In the genomic region with DNA sequence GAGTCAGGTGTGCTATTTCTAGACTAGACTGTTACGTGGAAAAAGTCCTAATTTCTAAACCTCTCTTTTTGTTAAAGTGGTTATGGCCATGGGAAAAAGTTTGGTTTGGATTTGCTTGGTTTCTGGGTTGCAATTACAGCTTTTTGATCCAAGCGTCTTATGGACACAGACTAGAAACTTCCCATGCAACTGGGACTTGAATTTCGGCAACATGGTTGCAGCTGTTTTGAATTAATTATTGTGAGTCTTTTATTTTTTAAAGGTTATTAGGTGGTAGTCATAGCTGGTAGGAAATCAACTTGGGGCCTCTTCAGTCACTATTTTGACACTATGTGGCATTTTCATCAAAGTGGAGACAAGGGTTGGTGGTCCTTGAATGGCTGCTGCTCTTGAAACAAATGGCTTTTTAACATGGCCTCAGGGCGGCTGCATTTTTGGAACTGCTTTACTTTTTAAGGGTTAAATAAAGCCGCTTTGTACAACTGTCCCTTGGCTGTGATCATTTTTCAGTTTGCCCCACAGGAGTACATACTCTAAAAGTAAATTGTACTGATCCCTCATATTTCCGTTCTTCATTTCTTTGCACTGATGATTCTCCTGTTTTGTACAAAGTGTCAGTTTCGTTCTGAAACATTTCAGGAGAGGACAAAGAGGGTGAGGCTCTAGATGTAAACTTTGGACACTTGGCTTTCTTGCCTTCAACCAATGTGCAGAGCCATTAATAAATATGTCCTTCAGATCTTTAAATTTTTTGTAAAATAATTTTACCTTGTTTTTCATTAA, we compare ENCODE assay signal across 15 cellular contexts. TPM values are rescaled to one million over a fixed set of nuclear protein-coding genes. Genes with fewer than 3 reads are reported as not detected.
DNase-seq lines count a peak whose midpoint lies in the region; ATAC-seq and TF ChIP-seq lines count a peak whose summit lies in the region.
"Had no signal": no experiment of that assay in that cellular context is flagged by ENCODE, and none has a peak within 500 bp of the region (broad histone marks: within the 10 kb centered on the region; RNA-seq: fewer than 3 reads in every experiment).

No MANE protein-coding gene starts in this region.

- H3K4me3 ChIP-seq in cardiac muscle cell = no peak overlapping the region
- H3K4me3 ChIP-seq in adipocyte (ENCODE audit: low read length) = peak overlapping the region; percentile 54
- H3K4me3 ChIP-seq in upper lobe of left lung = no peak overlapping the region

- ATAC-seq in left ventricle myocardium superior (no peak), upper lobe of left lung (ENCODE audit: low FRiP score in 2 of 2) (no peak), GM19463 (IDR thresholded peaks at IDR 0.05; ENCODE audit: unreplicated experiment) (no peak), GM18511 (IDR thresholded peaks at IDR 0.05; ENCODE audit: unreplicated experiment) (no peak)

- no peak for TF ChIP-seq CTCF in cardiac muscle cell (IDR thresholded peaks at IDR 0.05; ENCODE audit: low read depth, low read length)
- TF ChIP-seq CTCF in mesothelial cell of epicardium (IDR thresholded peaks at IDR 0.05; ENCODE audit: unreplicated experiment) = no peak
- no peak for TF ChIP-seq CTCF in upper lobe of left lung (IDR thresholded peaks at IDR 0.05)

- DNase-seq in cardiac muscle cell (ENCODE audit: low read depth in 1 of 2, low spot score in 1 of 2) (no peak), left ventricle myocardium superior (no peak), adipocyte (ENCODE audit: low read depth) (peak; percentile 18), mesothelial cell of epicardium (ENCODE audit: low spot score in 2 of 2, unreplicated experiment in 2 of 2) (no peak), upper lobe of left lung (no peak), pons (ENCODE audit: low spot score) (no peak)
- DNase-seq: amniotic stem cell, C1 segment of cervical spinal cord, kidney, NCI-H510A treated with DMSO at 0.1 percent for 48 hours, SIG-M5 had no signal

- no peaks in the 10 kb centered on the region for H3K27me3 Mint-ChIP-seq in mesothelial cell of epicardium (ENCODE audit: low read depth)

- H3K27me3 ChIP-seq in cardiac muscle cell (no peaks in the 10 kb centered on the region), adipocyte (replicated peaks; ENCODE audit: control insufficient read depth, insufficient read depth, low read length) (no peaks in the 10 kb centered on the region), upper lobe of left lung (no peaks in the 10 kb centered on the region)

- H3K4me3 Mint-ChIP-seq in mesothelial cell of epicardium = no peak overlapping the region

- H3K4me1 ChIP-seq in cardiac muscle cell (ENCODE audit: low read depth) = peaks cover 42% of the 10 kb centered on the region
- peaks cover 40% of the 10 kb centered on the region for H3K4me1 ChIP-seq in adipocyte (ENCODE audit: control insufficient read depth, insufficient read depth, low read length)
- H3K4me1 ChIP-seq in upper lobe of left lung = peaks cover 58 to 69% (median 65%) of the 10 kb centered on the region in 4 donors

- TF ChIP-seq POLR2A in upper lobe of left lung (IDR thresholded peaks at IDR 0.05) = no peak

- H3K36me3 ChIP-seq in cardiac muscle cell (peaks cover 35% of the 10 kb centered on the region), adipocyte (ENCODE audit: control insufficient read depth, insufficient read depth, low read length, severe bottlenecking) (peaks cover 45% of the 10 kb centered on the region), upper lobe of left lung (peaks cover 11 to 48% (median 32%) of the 10 kb centered on the region in 4 donors)

- intact Hi-C loops in left ventricle myocardium superior (cut with micrococcal nuclease) = no loop called here

- no peaks in the 10 kb centered on the region for H3K9me3 Mint-ChIP-seq in mesothelial cell of epicardium

- peak overlapping the region; percentile 96 for H3K27ac Mint-ChIP-seq in mesothelial cell of epicardium

- WGBS in upper lobe of left lung, 2 donors = 63 to 77% methylated on average over 7 of the region's 7 CpGs

- no peaks in the 10 kb centered on the region for H3K9me3 ChIP-seq in cardiac muscle cell (ENCODE audit: low read depth)
- no peaks in the 10 kb centered on the region for H3K9me3 ChIP-seq in adipocyte (ENCODE audit: control insufficient read depth, low read length)
- H3K9me3 ChIP-seq in upper lobe of left lung = no peaks in the 10 kb centered on the region

- H3K4me1 Mint-ChIP-seq in mesothelial cell of epicardium = peaks cover 69% of the 10 kb centered on the region

- H3K9ac ChIP-seq in adipocyte (ENCODE audit: low read length) = peak overlapping the region; percentile 36

- peaks cover 23% of the 10 kb centered on the region for H3K36me3 Mint-ChIP-seq in mesothelial cell of epicardium

- TF ChIP-seq EP300 in upper lobe of left lung (IDR thresholded peaks at IDR 0.05) = no peak

- H3K27ac ChIP-seq in cardiac muscle cell (peak overlapping the region; percentile 57), upper lobe of left lung (peak overlapping the region; percentile 22 to 57 (median 50))
- H3K27ac ChIP-seq: HL-60 had no signal

RNA-seq across cellular contexts. Expression of gene HNRNPM, which starts 15.9 kb away (rescaled TPM):
- total RNA-seq in cardiac muscle cell = 79.1 and 103 TPM in 2 replicates
- 106 and 246 TPM in 2 replicates for polyA plus RNA-seq in cardiac muscle cell
- total RNA-seq in left ventricle myocardium superior = 129 TPM
- total RNA-seq in mesothelial cell of epicardium = 249 to 259 TPM (median 252 TPM) in 3 replicates
- 100 to 1,000 TPM in 5 of 6 donors, 10 to 100 TPM in 1; 95.2 to 188 (median 149) TPM for total RNA-seq in upper lobe of left lung

RNA-seq across cellular contexts. Expression of gene PRAM1, which starts 41.7 kb away (rescaled TPM):
- total RNA-seq in cardiac muscle cell = 0.33 and 1.2 TPM in 2 replicates
- 0.22 and 1.2 TPM in 2 replicates for polyA plus RNA-seq in cardiac muscle cell
- total RNA-seq in left ventricle myocardium superior = 0.59 TPM
- total RNA-seq in mesothelial cell of epicardium = 0.70 to 1.2 TPM (median 0.94 TPM) in 3 replicates
- 10 to 100 TPM in 4 of 6 donors, 1 to 10 TPM in 2; 8.7 to 66.0 (median 36.4) TPM for total RNA-seq in upper lobe of left lung
- total RNA-seq: pulmonary artery endothelial cell had no signal

RNA-seq across cellular contexts. Expression of gene MARCHF2, which starts 47.6 kb away (rescaled TPM):
- total RNA-seq in cardiac muscle cell = 118 and 139 TPM in 2 replicates
- polyA plus RNA-seq in cardiac muscle cell = 49.4 and 63.8 TPM in 2 replicates
- 97.0 TPM for total RNA-seq in left ventricle myocardium superior
- total RNA-seq in mesothelial cell of epicardium = 20.7 to 21.4 TPM (median 21.4 TPM) in 3 replicates
- 100 to 1,000 TPM in 3 of 6 donors, 10 to 100 TPM in 3; 72.2 to 266 (median 111) TPM for total RNA-seq in upper lobe of left lung

RNA-seq across cellular contexts. Expression of gene ZNF414, which starts 53.3 kb away (rescaled TPM):
- total RNA-seq in cardiac muscle cell (21.1 and 50.7 TPM in 2 replicates), left ventricle myocardium superior (12.9 TPM), mesothelial cell of epicardium (33.5 to 37.1 TPM (median 35.5 TPM) in 3 replicates), upper lobe of left lung (10 to 100 TPM; 10.5 to 39.8 (median 25.4) TPM)
- polyA plus RNA-seq in cardiac muscle cell = 64.2 and 82.2 TPM in 2 replicates
